Comparison of ENCODE assay signal across 8 cellular contexts in the genomic region with DNA sequence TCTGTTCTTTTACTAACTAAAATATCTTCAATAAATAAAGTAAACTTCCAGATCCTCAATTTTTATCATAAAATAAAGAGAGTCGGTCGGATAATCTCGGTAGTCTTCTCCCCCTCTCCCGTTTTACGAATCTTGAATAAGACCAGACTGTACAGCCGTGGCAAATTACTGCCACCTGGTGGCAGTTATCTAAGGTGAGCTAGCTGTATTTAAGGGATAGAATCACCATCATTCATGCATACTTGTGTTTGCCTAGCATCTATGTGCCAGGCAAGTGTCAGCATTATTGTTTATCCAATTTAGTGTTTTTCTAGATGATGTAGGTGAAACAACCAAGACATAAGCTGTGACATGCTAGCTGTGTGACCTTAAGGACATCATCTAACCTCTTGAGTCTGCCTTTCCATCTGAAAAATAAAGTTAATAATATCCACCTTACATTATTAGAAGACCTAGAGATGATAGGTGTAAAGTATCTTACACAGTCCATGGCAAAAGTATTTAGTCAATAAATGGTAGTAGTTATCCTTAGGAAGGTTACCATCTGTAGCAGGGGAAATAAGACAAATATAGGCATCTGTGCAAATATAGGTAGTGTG. TPM values are rescaled to one million over a fixed set of nuclear protein-coding genes. Genes with fewer than 3 reads are reported as not detected.
A peak's percentile ranks its signal among the peaks of the same experiment; 100 is the strongest.
DNase-seq lines count a peak whose midpoint lies in the region; ATAC-seq and FAIRE-seq lines count a peak whose summit lies in the region.

No MANE protein-coding gene starts in this region.

- no peaks in the 10 kb centered on the region for H3K4me1 Mint-ChIP-seq in stimulated activated effector memory CD8-positive, alpha-beta T cell treated with anti-CD3 and anti-CD28 coated beads, Interleukin-12 subunit alpha, Interleukin-12 subunit beta, amount 100 ng/mL, for 72 hours

- ATAC-seq in GM18498 (IDR thresholded peaks at IDR 0.05; ENCODE audit: unreplicated experiment) (peak; percentile 88), HG03139 (IDR thresholded peaks at IDR 0.05; ENCODE audit: unreplicated experiment) (peak; percentile 79)
- ATAC-seq in stimulated activated effector memory CD8-positive, alpha-beta T cell treated with anti-CD3 and anti-CD28 coated beads, Interleukin-12 subunit alpha, Interleukin-12 subunit beta, amount 100 ng/mL, for 72 hours: peak; percentile 85

- no peak overlapping the region for H3K4me3 Mint-ChIP-seq in stimulated activated effector memory CD8-positive, alpha-beta T cell treated with anti-CD3 and anti-CD28 coated beads, Interleukin-12 subunit alpha, Interleukin-12 subunit beta, amount 100 ng/mL, for 72 hours

- peak; percentile 94 for FAIRE-seq in A204.1 (lab: Jason Lieb, UNC)

- H3K36me3 Mint-ChIP-seq in stimulated activated effector memory CD8-positive, alpha-beta T cell treated with anti-CD3 and anti-CD28 coated beads, Interleukin-12 subunit alpha, Interleukin-12 subunit beta, amount 100 ng/mL, for 72 hours: no peaks in the 10 kb centered on the region

- no peak overlapping the region for H3K27ac Mint-ChIP-seq in stimulated activated effector memory CD8-positive, alpha-beta T cell treated with anti-CD3 and anti-CD28 coated beads, Interleukin-12 subunit alpha, Interleukin-12 subunit beta, amount 100 ng/mL, for 72 hours

- DNase-seq in NCI-H345 treated with DMSO at 0.1 percent for 48 hours (lab: John Stamatoyannopoulos, UW; ENCODE audit: unreplicated experiment): peak; percentile 54
- peak; percentile 11 for DNase-seq in activated CD4-positive, CD25-positive, alpha-beta regulatory T cell treated with anti-CD3 and anti-CD28 coated beads, Interleukin-2, amount 50 U/mL, for 16 hours (ENCODE audit: low read depth, low spot score)
- peak; percentile 64 to 81 for DNase-seq in dermis microvascular lymphatic vessel endothelial cell (ENCODE audit: low read depth in 2 of 2)
- peak; percentile 79 to 82 for DNase-seq in lung microvascular endothelial cell (ENCODE audit: low read depth in 2 of 2)
- peak in 1 of 2 donors; percentile 18 for DNase-seq in stimulated activated effector memory CD8-positive, alpha-beta T cell treated with anti-CD3 and anti-CD28 coated beads, Interleukin-12 subunit alpha, Interleukin-12 subunit beta, amount 100 ng/mL, for 72 hours (ENCODE audit: low spot score in 2 of 2)

- H3K9me3 Mint-ChIP-seq in stimulated activated effector memory CD8-positive, alpha-beta T cell treated with anti-CD3 and anti-CD28 coated beads, Interleukin-12 subunit alpha, Interleukin-12 subunit beta, amount 100 ng/mL, for 72 hours: no peaks in the 10 kb centered on the region

RNA-seq across cellular contexts. Expression of a gene that starts 21.3 kb away (rescaled TPM):
- 34.5 and 38.0 TPM in 2 replicates for total RNA-seq in dermis microvascular lymphatic vessel endothelial cell
- total RNA-seq in lung microvascular endothelial cell: 34.9 and 35.5 TPM in 2 replicates
